21 cellular contexts compared by ENCODE assay signal in genomic region chr1:201184307-201184706, GRCh38. TPM values are rescaled to one million over a fixed set of nuclear protein-coding genes. Genes with fewer than 3 reads are reported as not detected.
A peak's percentile ranks its signal among the peaks of the same experiment; 100 is the strongest.
DNase-seq lines count a peak whose midpoint lies in the region; ATAC-seq, FAIRE-seq and TF ChIP-seq lines count a peak whose summit lies in the region.
"Had no signal": no experiment of that assay in that cellular context is flagged by ENCODE, and none has a peak within 500 bp of the region (broad histone marks: within the 10 kb centered on the region; RNA-seq: fewer than 3 reads in every experiment).

No MANE protein-coding gene starts in this region.

- ATAC-seq in Right ventricle myocardium inferior (no peak), HG02981 (IDR thresholded peaks at IDR 0.05; ENCODE audit: unreplicated experiment) (no peak)

- peaks cover 0 to 11% of the 10 kb centered on the region in 2 donors for H3K4me1 ChIP-seq in right atrium auricular region
- peaks cover 9% of the 10 kb centered on the region for H3K4me1 ChIP-seq in osteoblast (ENCODE audit: insufficient read depth, low read length)
- H3K4me1 ChIP-seq in effector memory CD4-positive, alpha-beta T cell (ENCODE audit: control insufficient read depth, insufficient read depth, low read length, poor library complexity, severe bottlenecking) = no peaks in the 10 kb centered on the region
- H3K4me1 ChIP-seq: Caco-2 had no signal

- no peaks in the 10 kb centered on the region for H3K36me3 ChIP-seq in right atrium auricular region
- H3K36me3 ChIP-seq in osteoblast (ENCODE audit: insufficient read depth, low read length) = no peaks in the 10 kb centered on the region
- no peaks in the 10 kb centered on the region for H3K36me3 ChIP-seq in effector memory CD4-positive, alpha-beta T cell (ENCODE audit: control insufficient read depth, insufficient read depth, low read length)
- H3K36me3 ChIP-seq: BLaER1, WERI-Rb-1 had no signal

- H3K27me3 ChIP-seq in right atrium auricular region (no peaks in the 10 kb centered on the region), osteoblast (ENCODE audit: insufficient read depth, low read length) (peaks cover 30% of the 10 kb centered on the region)
- H3K27me3 ChIP-seq in effector memory CD4-positive, alpha-beta T cell (replicated peaks; ENCODE audit: control insufficient read depth, insufficient read depth, low read length, poor library complexity, severe bottlenecking) = no peaks in the 10 kb centered on the region
- H3K27me3 ChIP-seq: BLaER1 had no signal

- H3K9me3 ChIP-seq in right atrium auricular region = no peaks in the 10 kb centered on the region
- H3K9me3 ChIP-seq in osteoblast (ENCODE audit: low read depth, low read length) = no peaks in the 10 kb centered on the region
- H3K9me3 ChIP-seq in effector memory CD4-positive, alpha-beta T cell (ENCODE audit: control insufficient read depth, low read length) = no peaks in the 10 kb centered on the region
- H3K9me3 ChIP-seq: BLaER1, Caco-2 had no signal

- no peak overlapping the region for H3K4me2 ChIP-seq in osteoblast (ENCODE audit: insufficient read depth, low read length)
- H3K4me2 ChIP-seq: BLaER1 had no signal

- intact Hi-C loops in Right ventricle myocardium inferior (cut with DNase I) = no loop called here

- peak overlapping the region; percentile 74 for H2AFZ ChIP-seq in osteoblast (ENCODE audit: low read length)

- H3K27ac ChIP-seq in right atrium auricular region (peak overlapping the region; percentile 6 to 70), osteoblast (ENCODE audit: low read depth, low read length) (peak overlapping the region; percentile 24)
- no peak overlapping the region for H3K27ac ChIP-seq in effector memory CD4-positive, alpha-beta T cell (ENCODE audit: insufficient read depth, low read length, poor library complexity, severe bottlenecking)
- H3K27ac ChIP-seq: BLaER1 had no signal

- no peaks in the 10 kb centered on the region for H4K20me1 ChIP-seq in osteoblast (ENCODE audit: insufficient read depth, low read length)
- H4K20me1 ChIP-seq: BLaER1 had no signal

- no peaks in the 10 kb centered on the region for H3K79me2 ChIP-seq in osteoblast (ENCODE audit: insufficient read depth, low read length)

- FAIRE-seq in frontal cortex (lab: Jason Lieb, UNC) = no peak

- H3K4me3 ChIP-seq in right atrium auricular region (no peak overlapping the region), fibroblast of mammary gland (ENCODE audit: control insufficient read depth, low read depth, low read length) (no peak overlapping the region), osteoblast (ENCODE audit: insufficient read depth, low read length) (no peak overlapping the region)
- H3K4me3 ChIP-seq in effector memory CD4-positive, alpha-beta T cell (ENCODE audit: insufficient read depth, low read depth, low read length, poor library complexity, severe bottlenecking) = no peak overlapping the region
- H3K4me3 ChIP-seq: BLaER1 had no signal

- TF ChIP-seq CTCF in right atrium auricular region (IDR thresholded peaks at IDR 0.05) = no peak
- TF ChIP-seq CTCF in fibroblast of mammary gland (conservative IDR thresholded peaks at IDR 0.05; ENCODE audit: control insufficient read depth, insufficient read depth, low read depth, low read length) = no peak
- no peak for TF ChIP-seq CTCF in osteoblast (IDR thresholded peaks at IDR 0.05; ENCODE audit: extremely low read depth, low read depth, low read length)

- DNase-seq in right atrium auricular region (ENCODE audit: low spot score) (no peak), Right ventricle myocardium inferior (ENCODE audit: missing footprints) (no peak), fibroblast of mammary gland (ENCODE audit: low read depth) (peak; percentile 50), osteoblast (ENCODE audit: insufficient read length, low spot score, missing footprints) (no peak), NCI-H2171 (lab: John Stamatoyannopoulos, UW) (no peak), frontal cortex (ENCODE audit: low spot score in 2 of 2) (no peak)
- DNase-seq in effector memory CD4-positive, alpha-beta T cell = no peak
- DNase-seq: activated CD4-positive, alpha-beta T cell treated with anti-CD3 and anti-CD28 coated beads, Interleukin-2, amount 50 U/mL, for 4 hours; DND-41; foreskin melanocyte had no signal

RNA-seq across cellular contexts. Expression of gene IGFN1, which starts 6.3 kb away (rescaled TPM):
- total RNA-seq in right atrium auricular region = not detected
- not detected for total RNA-seq in Right ventricle myocardium inferior
- under 0.01 TPM in 2 replicates for total RNA-seq in osteoblast
- total RNA-seq in frontal cortex = under 0.01 TPM
- total RNA-seq: neural crest cell, OCI-LY7, subcutaneous adipose tissue had no signal

RNA-seq across cellular contexts. Expression of gene TMEM9, which starts 30.0 kb away (rescaled TPM):
- total RNA-seq in right atrium auricular region (10 to 100 TPM; 41.8 to 63.4 TPM), Right ventricle myocardium inferior (26.6 TPM), osteoblast (38.9 and 45.6 TPM in 2 replicates), frontal cortex (73.4 TPM)

RNA-seq across cellular contexts. Expression of gene ASCL5, which starts 57.3 kb away (rescaled TPM):
- total RNA-seq in right atrium auricular region (not detected), Right ventricle myocardium inferior (not detected), osteoblast (not detected in 2 replicates), frontal cortex (not detected)
- total RNA-seq: A673, dermis blood vessel endothelial cell, HepG2, kidney epithelial cell, neural crest cell, OCI-LY7, subcutaneous adipose tissue had no signal
